21 cellular contexts compared by ENCODE assay signal in the genomic region with DNA sequence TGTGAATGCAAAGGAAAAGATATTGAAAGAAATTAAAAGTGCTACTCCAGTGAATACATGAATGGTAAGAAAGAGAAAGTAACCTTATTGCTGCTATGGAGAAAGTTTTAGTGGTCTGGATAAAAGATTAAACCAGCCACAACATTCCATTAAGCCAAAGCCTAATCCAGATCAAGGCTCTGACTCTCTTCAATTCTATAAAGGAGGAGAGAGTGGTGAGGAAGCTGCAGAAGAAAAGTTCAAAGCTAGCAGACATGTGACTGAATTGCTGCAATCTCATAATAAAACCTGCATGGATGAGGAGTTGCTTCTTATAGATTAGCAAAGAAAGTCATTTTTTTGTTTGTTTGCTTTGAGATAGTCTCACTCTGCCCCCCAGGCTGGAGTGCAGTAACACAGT.
"Had no signal": no experiment of that assay in that cellular context is flagged by ENCODE, and none has a peak within 500 bp of the region (broad histone marks: within the 10 kb centered on the region; RNA-seq: fewer than 3 reads in every experiment).

No MANE protein-coding gene starts in this region.

- H3K4me3 ChIP-seq: body of pancreas, cardiac muscle cell, spleen, thyroid gland, upper lobe of right lung had no signal

- H3K4me1 ChIP-seq: body of pancreas, thyroid gland, upper lobe of right lung had no signal

- H3K36me3 ChIP-seq: cardiac muscle cell, spleen, thyroid gland, upper lobe of right lung had no signal

- H3K27ac ChIP-seq: body of pancreas, cardiac muscle cell, spleen, thyroid gland, upper lobe of right lung, VCaP had no signal

- H3K9me3 ChIP-seq: body of pancreas, thyroid gland, upper lobe of right lung had no signal

- DNase-seq: activated CD4-positive, alpha-beta T cell treated with anti-CD3 and anti-CD28 coated beads, Interleukin-2, amount 10 ng/mL, durations not matched to agents 24 days and 14 days; activated CD8-positive, alpha-beta memory T cell treated with anti-CD3 and anti-CD28 coated beads, Interleukin-2, amount 10 ng/mL, durations not matched to agents 7 days and 5 days; activated CD8-positive, alpha-beta T cell treated with anti-CD3 and anti-CD28 coated beads for 36 hours; activated effector memory CD4-positive, alpha-beta T cell treated with anti-CD3 and anti-CD28 coated beads, Interleukin-2, amount 50 U/mL, for 16 hours; activated naive CD4-positive, alpha-beta T cell treated with anti-CD3 and anti-CD28 coated beads, Interleukin-2, amount 10 ng/mL, durations not matched to agents 7 days and 5 days; activated T-cell treated with anti-CD3 and anti-CD28 coated beads for 4 hours; body of pancreas; kidney; left ventricle myocardium superior; mammary epithelial cell; midbrain; posterior cingulate gyrus; retina; spleen; stimulated activated CD4-positive, alpha-beta T cell treated with anti-CD3 and anti-CD28 coated beads, Interleukin-4, amount 100 ng/mL, for 24 hours; stimulated activated naive CD4-positive, alpha-beta T cell treated with Interleukin-2 at 50 U/mL for 16 hours; thyroid gland; upper lobe of right lung had no signal

- ATAC-seq: activated CD4-positive, CD25-positive, alpha-beta regulatory T cell treated with anti-CD3 and anti-CD28 coated beads, Interleukin-2, amount 50 U/mL, for 24 hours; activated CD8-positive, alpha-beta memory T cell treated with anti-CD3 and anti-CD28 coated beads, Interleukin-2, amount 10 ng/mL, durations not matched to agents 7 days and 5 days; body of pancreas; left ventricle myocardium superior; upper lobe of right lung had no signal
